In the genomic region with DNA sequence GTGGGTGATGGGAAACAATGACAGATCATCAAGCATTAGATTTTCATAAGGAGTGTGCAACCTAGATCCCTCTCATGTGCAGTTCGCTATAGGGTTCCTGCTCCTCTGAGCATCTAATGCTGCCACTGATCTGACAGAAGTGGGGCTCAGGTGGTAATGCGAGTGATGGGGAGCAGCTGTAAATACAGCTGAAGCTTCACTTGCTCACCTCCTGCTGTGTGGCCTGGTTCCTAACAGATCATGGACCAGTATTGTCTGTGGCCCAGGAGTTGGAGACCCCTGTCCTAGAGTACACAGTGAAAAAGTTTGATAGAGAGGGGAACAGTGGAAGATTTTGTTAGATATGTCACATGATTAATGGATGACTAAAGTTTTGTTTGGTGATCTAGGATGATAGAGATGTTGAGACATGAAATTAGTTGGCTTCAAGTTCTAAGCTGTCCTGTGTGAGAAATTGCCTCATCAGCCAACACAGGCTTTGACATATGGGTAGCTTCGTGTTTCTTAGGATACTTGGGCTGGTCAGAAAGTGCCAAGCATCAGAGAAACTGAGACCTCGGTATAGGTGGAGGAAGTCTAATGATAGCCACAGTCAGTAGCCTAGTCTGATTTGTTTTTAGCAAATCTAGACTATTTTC, we compare ENCODE assay signal across 16 cellular contexts.
"Had no signal": no experiment of that assay in that cellular context is flagged by ENCODE, and none has a peak within 500 bp of the region (broad histone marks: within the 10 kb centered on the region; RNA-seq: fewer than 3 reads in every experiment).

No MANE protein-coding gene starts in this region.

- H3K9me3 ChIP-seq: lower lobe of right lung, neutrophil, prostate gland, right lobe of liver had no signal

- H3K27ac ChIP-seq: coronary artery, hepatocyte, lower lobe of right lung, neutrophil, prostate gland, right lobe of liver, WERI-Rb-1 had no signal

- H3K4me3 ChIP-seq: coronary artery, hepatocyte, lower lobe of right lung, prostate gland, right lobe of liver had no signal

- ATAC-seq: activated CD8-positive, alpha-beta T cell treated with anti-CD3 and anti-CD28 coated beads for 36 hours; lower lobe of right lung had no signal

- DNase-seq: activated CD4-positive, alpha-beta T cell treated with anti-CD3 and anti-CD28 coated beads for 4 hours; activated CD8-positive, alpha-beta memory T cell treated with anti-CD3 and anti-CD28 coated beads, Interleukin-2, amount 50 U/mL, for 48 hours; activated CD8-positive, alpha-beta T cell treated with anti-CD3 and anti-CD28 coated beads for 36 hours; effector CD8-positive, alpha-beta T cell; lower lobe of right lung; naive B cell; right lobe of liver; stimulated activated CD4-positive, alpha-beta T cell treated with anti-CD3 and anti-CD28 coated beads, Interleukin-4, amount 100 ng/mL, for 1 hour; stimulated activated CD8-positive, alpha-beta memory T cell treated with anti-CD3 and anti-CD28 coated beads, Interleukin-4, amount 100 ng/mL, for 48 hours; T-helper 1 cell; WERI-Rb-1 had no signal

- H3K27me3 ChIP-seq: hepatocyte, right lobe of liver had no signal

- H3K4me3 Mint-ChIP-seq: activated CD8-positive, alpha-beta T cell treated with anti-CD3 and anti-CD28 coated beads for 36 hours; naive B cell; stimulated activated naive CD8-positive, alpha-beta T cell treated with anti-CD3 and anti-CD28 coated beads, Interleukin-15, Interleukin-2, amounts not matched to agents 100 ng/mL and 50 ng/mL, for 24 hours had no signal

- H3K4me1 ChIP-seq: prostate gland had no signal

- H3K4me2 ChIP-seq: hepatocyte had no signal

- H2AFZ ChIP-seq: hepatocyte had no signal

- H3K27ac Mint-ChIP-seq: activated CD8-positive, alpha-beta T cell treated with anti-CD3 and anti-CD28 coated beads for 36 hours; naive B cell; stimulated activated naive CD8-positive, alpha-beta T cell treated with anti-CD3 and anti-CD28 coated beads, Interleukin-15, Interleukin-2, amounts not matched to agents 100 ng/mL and 50 ng/mL, for 24 hours had no signal

- H3K36me3 ChIP-seq: lower lobe of right lung, neutrophil, prostate gland, right lobe of liver, WERI-Rb-1 had no signal
